Comparison of ENCODE assay signal across 10 cellular contexts in the genomic region with DNA sequence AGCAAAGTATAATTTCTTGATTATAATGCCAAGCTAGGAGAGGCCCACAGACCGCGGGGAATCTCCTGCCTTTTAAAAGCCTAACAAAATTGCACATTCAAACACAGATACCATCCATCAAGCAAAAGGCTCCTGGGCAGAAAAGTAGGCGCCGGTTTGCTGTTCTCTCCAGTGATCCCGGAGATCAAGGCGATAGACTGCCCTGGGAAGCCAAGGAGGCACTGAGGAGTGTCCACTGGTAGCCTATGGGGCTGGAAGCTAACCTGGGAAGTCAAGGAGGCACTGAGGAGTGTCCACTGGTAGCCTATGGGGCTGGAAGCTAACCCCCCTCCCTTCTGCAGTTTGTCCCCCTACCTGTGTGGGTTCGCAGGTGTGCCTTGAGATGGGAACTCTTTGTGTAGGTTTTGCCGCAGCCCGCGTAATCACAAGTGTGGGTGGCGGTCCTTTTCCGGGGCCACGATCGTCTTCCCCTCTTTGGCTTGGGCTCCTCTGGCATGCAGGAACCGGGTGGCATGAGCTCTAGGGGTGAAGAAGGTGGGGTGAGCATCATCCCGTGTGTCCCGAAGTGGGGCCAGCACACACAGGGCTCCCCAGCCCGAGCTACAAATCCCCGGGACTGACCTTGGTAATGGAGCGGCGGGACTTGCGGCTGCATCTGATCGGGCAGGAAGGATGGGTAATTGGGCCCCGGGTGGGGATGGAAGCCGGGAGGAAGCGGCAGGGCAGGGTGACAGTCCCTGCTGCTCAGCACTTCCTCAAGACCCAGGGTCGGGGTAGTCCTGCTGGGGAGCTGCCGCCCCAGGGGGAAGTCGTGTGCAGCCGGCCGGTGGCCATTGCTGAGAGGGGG. TPM values are rescaled to one million over a fixed set of nuclear protein-coding genes. Genes with fewer than 3 reads are reported as not detected.
DNase-seq lines count a peak whose midpoint lies in the region; ATAC-seq and TF ChIP-seq lines count a peak whose summit lies in the region.
"Had no signal": no experiment of that assay in that cellular context is flagged by ENCODE, and none has a peak within 500 bp of the region (broad histone marks: within the 10 kb centered on the region; RNA-seq: fewer than 3 reads in every experiment).

No MANE protein-coding gene starts in this region.

- no peaks in the 10 kb centered on the region for H3K9me2 ChIP-seq in PC-9 (ENCODE audit: insufficient read depth)

- peak overlapping the region; percentile 24 for H2BK5ac ChIP-seq in neuronal stem cell (ENCODE audit: low read length)

- H3K18ac ChIP-seq in neuronal stem cell (ENCODE audit: low read length): peak overlapping the region; percentile 87

- H3K4me3 ChIP-seq in AG04450 (ENCODE audit: low read depth, low read length) (peak overlapping the region; percentile 74), PC-9 (peak overlapping the region; percentile 100), fibroblast of pulmonary artery (replicated peaks; ENCODE audit: low read depth, low read length) (peak overlapping the region; percentile 85), neuronal stem cell (ENCODE audit: low read length in 2 of 2) (peak overlapping the region in 1 of 2 donors; percentile 70)

- WGBS in neuronal stem cell (ENCODE audit: extremely low coverage in 2 of 2, insufficient read length in 2 of 2, insufficient replicate concordance in 1 of 2), 2 donors: no CpG with 5 or more reads among the region's 31 CpGs

- peaks cover 14% of the 10 kb centered on the region for H4K20me1 ChIP-seq in PC-9 (ENCODE audit: insufficient read depth)

- H3K27me3 ChIP-seq in AG04450 (ENCODE audit: control insufficient read depth, insufficient read depth, low read length) (peaks cover 14% of the 10 kb centered on the region), PC-9 (ENCODE audit: insufficient read depth, low read depth) (no peaks in the 10 kb centered on the region), neuronal stem cell (ENCODE audit: control insufficient read depth in 3 of 3, insufficient read depth in 3 of 3, low read depth in 1 of 3, low read length in 3 of 3) (peaks cover 25 to 67% (median 55%) of the 10 kb centered on the region in 3 experiments)

- intact Hi-C loops in PC-9 (cut with micrococcal nuclease; ENCODE audit: unreplicated experiment): loop anchor here (5.0 to 10.0 kb wide), 5 partner anchors 358 to 1065 kb away; no protein-coding TSS in a partner anchor

- TF ChIP-seq CTCF in AG04450 (IDR thresholded peaks at IDR 0.05; ENCODE audit: low read depth, low read length) (no peak), PC-9 (conservative IDR thresholded peaks at IDR 0.05) (no peak), fibroblast of pulmonary artery (IDR thresholded peaks at IDR 0.05; ENCODE audit: low read length, missing control alignments) (no peak)

- H4K91ac ChIP-seq in neuronal stem cell (ENCODE audit: low read depth, low read length, poor library complexity): no peak overlapping the region

- peaks cover 32% of the 10 kb centered on the region for H3K4me1 ChIP-seq in PC-9 (replicated peaks; ENCODE audit: insufficient read depth)
- H3K4me1 ChIP-seq in neuronal stem cell (ENCODE audit: control insufficient read depth in 2 of 2, insufficient read depth in 1 of 2, low read depth in 1 of 2, low read length in 2 of 2): peaks cover 5% of the 10 kb centered on the region in 2 donors

- H3K79me2 ChIP-seq in PC-9 (ENCODE audit: low read depth): peaks cover 46% of the 10 kb centered on the region

- no peak overlapping the region for H2BK12ac ChIP-seq in neuronal stem cell (ENCODE audit: low read length)

- no peak overlapping the region for H4K8ac ChIP-seq in neuronal stem cell (ENCODE audit: low read depth, low read length)

- peak overlapping the region; percentile 84 for H2AK5ac ChIP-seq in neuronal stem cell (ENCODE audit: low read depth, low read length)

- H2BK120ac ChIP-seq in neuronal stem cell (ENCODE audit: low read depth, low read length): no peak overlapping the region

- POLR2A ChIA-PET in AG04450 (lab: Yijun Ruan, JAX): no interaction called here
- POLR2A ChIA-PET in PC-9 (lab: Charles Lee; ENCODE audit: unreplicated experiment): interaction anchor here (0.6 kb wide), 1 partner anchor 1065 kb away, joined by 3 read pairs; no protein-coding TSS in a partner anchor

- H3F3A ChIP-seq in PC-9 (ENCODE audit: insufficient read depth, low read depth): peaks cover 13% of the 10 kb centered on the region; the same call in 1 of the 2 replicates

- peak overlapping the region; percentile 89 for H3K4me2 ChIP-seq in PC-9
- H3K4me2 ChIP-seq in neuronal stem cell (ENCODE audit: insufficient read depth, low read length, poor library complexity, severe bottlenecking): peak overlapping the region; percentile 66

- ATAC-seq in GM21825 (IDR thresholded peaks at IDR 0.05; ENCODE audit: unreplicated experiment) (no peak), HG02798 (IDR thresholded peaks at IDR 0.05; ENCODE audit: poor library complexity, unreplicated experiment) (no peak)

- no peak overlapping the region for H3K4ac ChIP-seq in neuronal stem cell (ENCODE audit: low read length)

- H3K23ac ChIP-seq in neuronal stem cell (ENCODE audit: low read depth, low read length, poor library complexity): peak overlapping the region; percentile 89

- CTCF ChIA-PET in AG04450 (lab: Charles Lee): interaction anchor here (0.6 to 1.6 kb wide), 6 partner anchors 61 to 1079 kb away, joined by 3 to 5 read pairs (median 3); no protein-coding TSS in a partner anchor
- CTCF ChIA-PET in PC-9 (lab: Charles Lee): interaction anchor here (0.5 to 1.3 kb wide), 7 partner anchors 62 to 1056 kb away, joined by 3 to 8 read pairs (median 3); no protein-coding TSS in a partner anchor

- BruUV-seq in PC-9 (replicated peaks; lab: Mats Ljungman, UMichigan): no TSS peak

- H3K14ac ChIP-seq in neuronal stem cell (ENCODE audit: low read length): peak overlapping the region; percentile 82

- H3K36me3 ChIP-seq in PC-9 (ENCODE audit: low read depth) (peaks cover 28% of the 10 kb centered on the region), neuronal stem cell (replicated peaks in 1 of 2; ENCODE audit: control insufficient read depth in 2 of 2, insufficient read depth in 2 of 2, low read length in 2 of 2) (no peaks in the 10 kb centered on the region)

- H3K9me3 ChIP-seq in AG04450 (ENCODE audit: control insufficient read depth, insufficient read depth, low read length): peaks cover 14% of the 10 kb centered on the region; the same call in 1 of the 2 replicates
- H3K9me3 ChIP-seq in PC-9 (ENCODE audit: insufficient read depth, low read depth): no peaks in the 10 kb centered on the region
- H3K9me3 ChIP-seq in neuronal stem cell (replicated peaks in 1 of 2; ENCODE audit: control insufficient read depth in 2 of 2, insufficient read depth in 1 of 2, low read depth in 1 of 2, low read length in 2 of 2): no peaks in the 10 kb centered on the region

- H2AFZ ChIP-seq in PC-9 (no peak overlapping the region), neuronal stem cell (ENCODE audit: low read length) (peak overlapping the region; percentile 34)

- peak overlapping the region; percentile 37 for H2BK15ac ChIP-seq in neuronal stem cell (ENCODE audit: low read length)

- no peak for DNase-seq in AG04450 (ENCODE audit: low read depth, low spot score)
- peak in 1 of 2 experiments; percentile 31 for DNase-seq in PC-9
- DNase-seq in fibroblast of pulmonary artery (ENCODE audit: low read depth): no peak
- no peak for DNase-seq in neuronal stem cell (ENCODE audit: low spot score)
- DNase-seq in NCI-H510A (lab: John Stamatoyannopoulos, UW): no peak
- DNase-seq in mucosa of gallbladder (ENCODE audit: low spot score): no peak
- DNase-seq: activated CD8-positive, alpha-beta memory T cell treated with anti-CD3 and anti-CD28 coated beads for 24 hours; DND-41 had no signal

- H3K27ac ChIP-seq in AG04450 (ENCODE audit: low read depth, low read length): no peak overlapping the region
- peak overlapping the region; percentile 50 for H3K27ac ChIP-seq in PC-9
- H3K27ac ChIP-seq in neuronal stem cell (replicated peaks; ENCODE audit: low read length): no peak overlapping the region

- no peak overlapping the region for H3K9ac ChIP-seq in neuronal stem cell (ENCODE audit: low read depth, low read length, poor library complexity)

- no peaks in the 10 kb centered on the region for H3K79me1 ChIP-seq in neuronal stem cell (ENCODE audit: low read depth, low read length)

RNA-seq across cellular contexts. Expression of a gene that starts 2.7 kb away (rescaled TPM):
- polyA plus RNA-seq in AG04450 (2011; rRNA removed): 3.1 TPM in 2 replicates
- polyA minus RNA-seq in AG04450 (2011; rRNA and poly(A)+ RNA removed): 2.2 and 2.3 TPM in 2 replicates
- 48.5 and 49.0 TPM in 2 replicates for total RNA-seq in PC-9 (2021)
- polyA plus RNA-seq in neuronal stem cell (2013, experiment 1 of 2): 1.1 TPM
- polyA plus RNA-seq in neuronal stem cell (2013, experiment 2 of 2): 1.2 TPM
- total RNA-seq in mucosa of gallbladder: 21.8 TPM
